1 cellular context compared by ENCODE assay signal in genomic region chr1:58755468-58755872, GRCh38.
TF ChIP-seq lines count a peak whose summit lies in the region.

No MANE protein-coding gene starts in this region.

TF ChIP-seq in HepG2, 621 proteins besides CTCF, POLR2A, EP300 and RAD21 (continued from another document and continues in another):
- peak; percentile 52; the same call in 1 of the 2 replicates for TF ChIP-seq ZFP91 (CRISPR knock-in tag; IDR thresholded peaks at IDR 0.05; ENCODE audit: borderline replicate concordance)
- no peak for TF ChIP-seq ZNF512B (CRISPR knock-in tag; IDR thresholded peaks at IDR 0.05; ENCODE audit: borderline replicate concordance)
- TF ChIP-seq ZNF660 (CRISPR knock-in tag; IDR thresholded peaks at IDR 0.05; ENCODE audit: borderline replicate concordance, low read depth), result no peak
- no peak for TF ChIP-seq PAWR (CRISPR knock-in tag; IDR thresholded peaks at IDR 0.05; ENCODE audit: borderline replicate concordance)
- TF ChIP-seq SNAPC4 (CRISPR knock-in tag; IDR thresholded peaks at IDR 0.05), result 0 out of 2 replicates have a peak, but pooled peaks have one; percentile 70
- TF ChIP-seq CEBPG (CRISPR knock-in tag; IDR thresholded peaks at IDR 0.05), result peak; percentile 34; the same call in 1 of the 2 replicates
- no peak for TF ChIP-seq ZC3H13 (CRISPR knock-in tag; IDR thresholded peaks at IDR 0.05)
- TF ChIP-seq AKNA (CRISPR knock-in tag; IDR thresholded peaks at IDR 0.05; ENCODE audit: borderline replicate concordance), result no peak
- TF ChIP-seq PHF8 (CRISPR knock-in tag; IDR thresholded peaks at IDR 0.05), result no peak
- peak; percentile 68 for TF ChIP-seq SAP130 (CRISPR knock-in tag; IDR thresholded peaks at IDR 0.05; ENCODE audit: low read depth)
- TF ChIP-seq ZNF180 (CRISPR knock-in tag; IDR thresholded peaks at IDR 0.05; ENCODE audit: borderline replicate concordance, low read depth), result no peak
- TF ChIP-seq ZFP36L1 (CRISPR knock-in tag; IDR thresholded peaks at IDR 0.05), result peak; percentile 64; the same call in 1 of the 2 replicates
- TF ChIP-seq ZNF747 (CRISPR knock-in tag; IDR thresholded peaks at IDR 0.05; ENCODE audit: borderline replicate concordance), result no peak
- TF ChIP-seq RBAK (CRISPR knock-in tag; IDR thresholded peaks at IDR 0.05), result no peak
- no peak for TF ChIP-seq RFXAP (CRISPR knock-in tag; IDR thresholded peaks at IDR 0.05; ENCODE audit: borderline replicate concordance)
- TF ChIP-seq ARID5B (CRISPR knock-in tag; IDR thresholded peaks at IDR 0.05), result peak; percentile 93
- no peak for TF ChIP-seq SOX13 (IDR thresholded peaks at IDR 0.05)
- TF ChIP-seq SOX13 (CRISPR knock-in tag; conservative IDR thresholded peaks at IDR 0.05 in 1 of 2, IDR thresholded peaks at IDR 0.05 in 1 of 2), result peak in 1 of 2 experiments; percentile 66; a peak in 2 of 4 replicates
- no peak for TF ChIP-seq ZNF24 (IDR thresholded peaks at IDR 0.05)
- TF ChIP-seq FOXM1 (CRISPR knock-in tag; IDR thresholded peaks at IDR 0.05), result no peak
- TF ChIP-seq TARDBP (CRISPR knock-in tag; IDR thresholded peaks at IDR 0.05), result peak; percentile 46; the same call in 1 of the 2 replicates
- TF ChIP-seq DRAP1 (CRISPR knock-in tag; IDR thresholded peaks at IDR 0.05), result 0 out of 2 replicates have a peak, but pooled peaks have one; percentile 28
- no peak for TF ChIP-seq CBX2 (IDR thresholded peaks at IDR 0.05; ENCODE audit: low read depth, low read length)
- no peak for TF ChIP-seq CBX2 (CRISPR knock-in tag; IDR thresholded peaks at IDR 0.05; ENCODE audit: low read depth)
- peak; percentile 44; the same call in 1 of the 2 replicates for TF ChIP-seq NCOA2 (CRISPR knock-in tag; IDR thresholded peaks at IDR 0.05)
- TF ChIP-seq ZNF350 (CRISPR knock-in tag; IDR thresholded peaks at IDR 0.05; ENCODE audit: borderline replicate concordance, low read depth), result 0 out of 2 replicates have a peak, but pooled peaks have one; percentile 39
- TF ChIP-seq TOE1 (CRISPR knock-in tag; IDR thresholded peaks at IDR 0.05), result no peak
- TF ChIP-seq ZNF484 (CRISPR knock-in tag; IDR thresholded peaks at IDR 0.05; ENCODE audit: borderline replicate concordance, low read depth), result no peak
- TF ChIP-seq KLF6 (CRISPR knock-in tag; IDR thresholded peaks at IDR 0.05), result 0 out of 2 replicates have a peak, but pooled peaks have one; percentile 73
- peak; percentile 86 for TF ChIP-seq TFE3 (CRISPR knock-in tag; IDR thresholded peaks at IDR 0.05)
- 0 out of 2 replicates have a peak, but pooled peaks have one; percentile 47 for TF ChIP-seq ZNF547 (CRISPR knock-in tag; IDR thresholded peaks at IDR 0.05)
- peak; percentile 63; the same call in 1 of the 2 replicates for TF ChIP-seq KMT2B (CRISPR knock-in tag; IDR thresholded peaks at IDR 0.05)
- 0 out of 2 replicates have a peak, but pooled peaks have one; percentile 33 for TF ChIP-seq MBD4 (IDR thresholded peaks at IDR 0.05; ENCODE audit: borderline replicate concordance, low read length)
- no peak for TF ChIP-seq ZNF510 (CRISPR knock-in tag; IDR thresholded peaks at IDR 0.05; ENCODE audit: low read depth)
- TF ChIP-seq ZNF549 (CRISPR knock-in tag; IDR thresholded peaks at IDR 0.05), result no peak
- TF ChIP-seq FOSL2 (CRISPR knock-in tag; IDR thresholded peaks at IDR 0.05), result peak; percentile 100
- no peak for TF ChIP-seq ZNF362 (CRISPR knock-in tag; IDR thresholded peaks at IDR 0.05; ENCODE audit: borderline replicate concordance)
- TF ChIP-seq MED8 (CRISPR knock-in tag; IDR thresholded peaks at IDR 0.05; ENCODE audit: insufficient replicate concordance), result no peak
